Comparison of ENCODE assay signal across 1 cellular context in the genomic region with DNA sequence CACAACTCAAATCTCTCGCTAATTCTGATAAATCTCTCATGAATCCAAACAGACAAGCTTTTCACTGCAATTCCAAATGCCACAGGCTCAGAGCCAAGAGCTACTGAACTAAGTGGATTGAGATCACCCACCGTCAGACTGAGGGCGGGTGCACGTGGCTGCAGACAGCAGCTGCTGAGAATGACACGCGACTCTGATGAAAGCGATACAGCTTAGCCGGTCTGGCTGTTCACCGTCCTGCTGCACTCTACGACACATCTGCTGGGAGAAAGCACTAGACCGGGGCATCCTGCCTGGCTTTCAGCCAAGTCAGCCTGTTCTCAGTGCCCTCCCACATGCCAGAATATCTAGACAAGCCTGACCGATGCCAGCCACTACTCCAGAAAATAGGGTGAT.
A peak's percentile ranks its signal among the peaks of the same experiment; 100 is the strongest.
TF ChIP-seq lines count a peak whose summit lies in the region.

No MANE protein-coding gene starts in this region.

TF ChIP-seq in K562, 482 proteins besides CTCF, POLR2A, EP300 and RAD21 (continued from another document and continues in another):
- TF ChIP-seq, protein P1, sequence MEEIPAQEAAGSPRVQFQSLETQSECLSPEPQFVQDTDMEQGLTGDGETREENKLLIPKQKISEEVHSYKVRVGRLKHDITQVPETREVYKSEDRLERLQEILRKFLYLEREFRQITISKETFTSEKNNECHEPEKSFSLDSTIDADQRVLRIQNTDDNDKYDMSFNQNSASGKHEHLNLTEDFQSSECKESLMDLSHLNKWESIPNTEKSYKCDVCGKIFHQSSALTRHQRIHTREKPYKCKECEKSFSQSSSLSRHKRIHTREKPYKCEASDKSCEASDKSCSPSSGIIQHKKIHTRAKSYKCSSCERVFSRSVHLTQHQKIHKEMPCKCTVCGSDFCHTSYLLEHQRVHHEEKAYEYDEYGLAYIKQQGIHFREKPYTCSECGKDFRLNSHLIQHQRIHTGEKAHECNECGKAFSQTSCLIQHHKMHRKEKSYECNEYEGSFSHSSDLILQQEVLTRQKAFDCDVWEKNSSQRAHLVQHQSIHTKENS (CRISPR knock-in tag; IDR thresholded peaks at IDR 0.05): no peak
- TF ChIP-seq BCOR (IDR thresholded peaks at IDR 0.05) (0 out of 2 replicates have a peak, but pooled peaks have one; percentile 7), ZKSCAN1 (IDR thresholded peaks at IDR 0.05; ENCODE audit: low read depth, low read length) (0 out of 2 replicates have a peak, but pooled peaks have one; percentile 34), L3MBTL2 (IDR thresholded peaks at IDR 0.05) (peak; percentile 80), HNRNPL (IDR thresholded peaks at IDR 0.05; ENCODE audit: low read depth, low read length) (no peak), NELFE (IDR thresholded peaks at IDR 0.05; ENCODE audit: insufficient read depth, insufficient read length) (no peak), MIER1 (IDR thresholded peaks at IDR 0.05; ENCODE audit: low read depth) (no peak), ZC3H11A (IDR thresholded peaks at IDR 0.05; ENCODE audit: low read depth, low read length) (no peak), KAT8 (IDR thresholded peaks at IDR 0.05; ENCODE audit: low read depth) (no peak), NFXL1 (CRISPR knock-in tag; IDR thresholded peaks at IDR 0.05) (no peak), YY1 (IDR thresholded peaks at IDR 0.05; ENCODE audit: borderline replicate concordance in 1 of 3, control insufficient read depth in 1 of 3, extremely low read depth in 1 of 3, insufficient read depth in 3 of 3, insufficient read length in 1 of 3, insufficient replicate concordance in 2 of 3, low read depth in 1 of 3, low read length in 2 of 3) (no peak), RUNX1 (IDR thresholded peaks at IDR 0.05; ENCODE audit: low read depth) (no peak), ATF1 (CRISPR knock-in tag; IDR thresholded peaks at IDR 0.05) (no peak), ATF1 (tag; IDR thresholded peaks at IDR 0.05) (no peak), POLR2AphosphoS2 (IDR thresholded peaks at IDR 0.05; ENCODE audit: low read length) (no peak), ZC3H4 (CRISPR knock-in tag; IDR thresholded peaks at IDR 0.05; ENCODE audit: borderline replicate concordance) (no peak), ZNF707 (CRISPR knock-in tag; conservative IDR thresholded peaks at IDR 0.05) (no peak), HMG20B (CRISPR knock-in tag; IDR thresholded peaks at IDR 0.05) (no peak), ZNF316 (IDR thresholded peaks at IDR 0.05) (no peak), SP1 (CRISPR knock-in tag; IDR thresholded peaks at IDR 0.05) (no peak), NR2C2 (CRISPR knock-in tag; IDR thresholded peaks at IDR 0.05) (no peak), NR2C2 (tag; IDR thresholded peaks at IDR 0.05) (no peak), MYC (IDR thresholded peaks at IDR 0.05; ENCODE audit: low read depth, low read length) (peak; percentile 86), MYC (CRISPR knock-in tag; IDR thresholded peaks at IDR 0.05; ENCODE audit: borderline replicate concordance, low read depth) (no peak), U2AF1 (optimal IDR thresholded peaks at IDR 0.05; ENCODE audit: low read depth, low read length) (no peak), SRSF1 (IDR thresholded peaks at IDR 0.05; ENCODE audit: low read depth, low read length) (no peak), HDGF (IDR thresholded peaks at IDR 0.05) (no peak), EGR1 (conservative IDR thresholded peaks at IDR 0.05) (no peak), ZNF384 (IDR thresholded peaks at IDR 0.05; ENCODE audit: low read depth, low read length) (no peak), TEAD4 (IDR thresholded peaks at IDR 0.05; ENCODE audit: low read length) (0 out of 2 replicates have a peak, but pooled peaks have one; percentile 35), TEAD4 (CRISPR knock-in tag; IDR thresholded peaks at IDR 0.05; ENCODE audit: borderline replicate concordance) (no peak), HDAC2 (IDR thresholded peaks at IDR 0.05) (peak; percentile 44; the same call in 1 of the 2 replicates), KAT2B (IDR thresholded peaks at IDR 0.05; ENCODE audit: low read depth, low read length) (no peak), GTF2F1 (IDR thresholded peaks at IDR 0.05; ENCODE audit: low read depth, low read length) (no peak), RFX5 (IDR thresholded peaks at IDR 0.05; ENCODE audit: low read depth, low read length) (no peak), SIN3A (IDR thresholded peaks at IDR 0.05; ENCODE audit: borderline replicate concordance in 2 of 2, control insufficient read depth in 1 of 2, low read depth in 2 of 2, low read length in 2 of 2) (peak in 1 of 2 experiments; percentile 89; a peak in 1 of 4 replicates), ZNF764 (CRISPR knock-in tag; IDR thresholded peaks at IDR 0.05; ENCODE audit: low read depth) (no peak), LARP7 (IDR thresholded peaks at IDR 0.05) (no peak), FOXA1 (IDR thresholded peaks at IDR 0.05; ENCODE audit: borderline replicate concordance) (no peak), CBFA2T3 (IDR thresholded peaks at IDR 0.05) (peak; percentile 73), NUFIP1 (IDR thresholded peaks at IDR 0.05; ENCODE audit: partially characterized antibody) (no peak)
- TF ChIP-seq, protein P2, sequence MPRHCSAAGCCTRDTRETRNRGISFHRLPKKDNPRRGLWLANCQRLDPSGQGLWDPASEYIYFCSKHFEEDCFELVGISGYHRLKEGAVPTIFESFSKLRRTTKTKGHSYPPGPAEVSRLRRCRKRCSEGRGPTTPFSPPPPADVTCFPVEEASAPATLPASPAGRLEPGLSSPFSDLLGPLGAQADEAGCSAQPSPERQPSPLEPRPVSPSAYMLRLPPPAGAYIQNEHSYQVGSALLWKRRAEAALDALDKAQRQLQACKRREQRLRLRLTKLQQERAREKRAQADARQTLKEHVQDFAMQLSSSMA (CRISPR knock-in tag; IDR thresholded peaks at IDR 0.05): no peak
- TF ChIP-seq, protein P3, sequence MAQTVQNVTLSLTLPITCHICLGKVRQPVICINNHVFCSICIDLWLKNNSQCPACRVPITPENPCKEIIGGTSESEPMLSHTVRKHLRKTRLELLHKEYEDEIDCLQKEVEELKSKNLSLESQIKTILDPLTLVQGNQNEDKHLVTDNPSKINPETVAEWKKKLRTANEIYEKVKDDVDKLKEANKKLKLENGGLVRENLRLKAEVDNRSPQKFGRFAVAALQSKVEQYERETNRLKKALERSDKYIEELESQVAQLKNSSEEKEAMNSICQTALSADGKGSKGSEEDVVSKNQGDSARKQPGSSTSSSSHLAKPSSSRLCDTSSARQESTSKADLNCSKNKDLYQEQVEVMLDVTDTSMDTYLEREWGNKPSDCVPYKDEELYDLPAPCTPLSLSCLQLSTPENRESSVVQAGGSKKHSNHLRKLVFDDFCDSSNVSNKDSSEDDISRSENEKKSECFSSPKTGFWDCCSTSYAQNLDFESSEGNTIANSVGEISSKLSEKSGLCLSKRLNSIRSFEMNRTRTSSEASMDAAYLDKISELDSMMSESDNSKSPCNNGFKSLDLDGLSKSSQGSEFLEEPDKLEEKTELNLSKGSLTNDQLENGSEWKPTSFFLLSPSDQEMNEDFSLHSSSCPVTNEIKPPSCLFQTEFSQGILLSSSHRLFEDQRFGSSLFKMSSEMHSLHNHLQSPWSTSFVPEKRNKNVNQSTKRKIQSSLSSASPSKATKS (CRISPR knock-in tag; IDR thresholded peaks at IDR 0.05): no peak
- TF ChIP-seq, protein P4, sequence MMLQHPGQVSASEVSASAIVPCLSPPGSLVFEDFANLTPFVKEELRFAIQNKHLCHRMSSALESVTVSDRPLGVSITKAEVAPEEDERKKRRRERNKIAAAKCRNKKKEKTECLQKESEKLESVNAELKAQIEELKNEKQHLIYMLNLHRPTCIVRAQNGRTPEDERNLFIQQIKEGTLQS (IDR thresholded peaks at IDR 0.05): no peak
- TF ChIP-seq, protein P4 (CRISPR knock-in tag; conservative IDR thresholded peaks at IDR 0.05): no peak
- TF ChIP-seq, protein P5, sequence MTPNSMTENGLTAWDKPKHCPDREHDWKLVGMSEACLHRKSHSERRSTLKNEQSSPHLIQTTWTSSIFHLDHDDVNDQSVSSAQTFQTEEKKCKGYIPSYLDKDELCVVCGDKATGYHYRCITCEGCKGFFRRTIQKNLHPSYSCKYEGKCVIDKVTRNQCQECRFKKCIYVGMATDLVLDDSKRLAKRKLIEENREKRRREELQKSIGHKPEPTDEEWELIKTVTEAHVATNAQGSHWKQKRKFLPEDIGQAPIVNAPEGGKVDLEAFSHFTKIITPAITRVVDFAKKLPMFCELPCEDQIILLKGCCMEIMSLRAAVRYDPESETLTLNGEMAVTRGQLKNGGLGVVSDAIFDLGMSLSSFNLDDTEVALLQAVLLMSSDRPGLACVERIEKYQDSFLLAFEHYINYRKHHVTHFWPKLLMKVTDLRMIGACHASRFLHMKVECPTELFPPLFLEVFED (CRISPR knock-in tag; conservative IDR thresholded peaks at IDR 0.05): no peak
- TF ChIP-seq, protein P6, sequence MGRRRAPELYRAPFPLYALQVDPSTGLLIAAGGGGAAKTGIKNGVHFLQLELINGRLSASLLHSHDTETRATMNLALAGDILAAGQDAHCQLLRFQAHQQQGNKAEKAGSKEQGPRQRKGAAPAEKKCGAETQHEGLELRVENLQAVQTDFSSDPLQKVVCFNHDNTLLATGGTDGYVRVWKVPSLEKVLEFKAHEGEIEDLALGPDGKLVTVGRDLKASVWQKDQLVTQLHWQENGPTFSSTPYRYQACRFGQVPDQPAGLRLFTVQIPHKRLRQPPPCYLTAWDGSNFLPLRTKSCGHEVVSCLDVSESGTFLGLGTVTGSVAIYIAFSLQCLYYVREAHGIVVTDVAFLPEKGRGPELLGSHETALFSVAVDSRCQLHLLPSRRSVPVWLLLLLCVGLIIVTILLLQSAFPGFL (CRISPR knock-in tag; IDR thresholded peaks at IDR 0.05): no peak
- TF ChIP-seq, protein P7, sequence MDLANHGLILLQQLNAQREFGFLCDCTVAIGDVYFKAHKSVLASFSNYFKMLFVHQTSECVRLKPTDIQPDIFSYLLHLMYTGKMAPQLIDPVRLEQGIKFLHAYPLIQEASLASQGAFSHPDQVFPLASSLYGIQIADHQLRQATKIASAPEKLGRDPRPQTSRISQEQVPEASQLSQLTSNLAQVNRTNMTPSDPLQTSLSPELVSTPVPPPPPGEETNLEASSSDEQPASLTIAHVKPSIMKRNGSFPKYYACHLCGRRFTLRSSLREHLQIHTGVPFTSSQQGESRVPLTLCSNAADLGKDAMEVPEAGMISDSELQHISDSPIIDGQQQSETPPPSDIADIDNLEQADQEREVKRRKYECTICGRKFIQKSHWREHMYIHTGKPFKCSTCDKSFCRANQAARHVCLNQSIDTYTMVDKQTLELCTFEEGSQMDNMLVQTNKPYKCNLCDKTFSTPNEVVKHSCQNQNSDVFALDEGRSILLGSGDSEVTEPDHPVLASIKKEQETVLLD (IDR thresholded peaks at IDR 0.05): no peak
- TF ChIP-seq, protein P8, sequence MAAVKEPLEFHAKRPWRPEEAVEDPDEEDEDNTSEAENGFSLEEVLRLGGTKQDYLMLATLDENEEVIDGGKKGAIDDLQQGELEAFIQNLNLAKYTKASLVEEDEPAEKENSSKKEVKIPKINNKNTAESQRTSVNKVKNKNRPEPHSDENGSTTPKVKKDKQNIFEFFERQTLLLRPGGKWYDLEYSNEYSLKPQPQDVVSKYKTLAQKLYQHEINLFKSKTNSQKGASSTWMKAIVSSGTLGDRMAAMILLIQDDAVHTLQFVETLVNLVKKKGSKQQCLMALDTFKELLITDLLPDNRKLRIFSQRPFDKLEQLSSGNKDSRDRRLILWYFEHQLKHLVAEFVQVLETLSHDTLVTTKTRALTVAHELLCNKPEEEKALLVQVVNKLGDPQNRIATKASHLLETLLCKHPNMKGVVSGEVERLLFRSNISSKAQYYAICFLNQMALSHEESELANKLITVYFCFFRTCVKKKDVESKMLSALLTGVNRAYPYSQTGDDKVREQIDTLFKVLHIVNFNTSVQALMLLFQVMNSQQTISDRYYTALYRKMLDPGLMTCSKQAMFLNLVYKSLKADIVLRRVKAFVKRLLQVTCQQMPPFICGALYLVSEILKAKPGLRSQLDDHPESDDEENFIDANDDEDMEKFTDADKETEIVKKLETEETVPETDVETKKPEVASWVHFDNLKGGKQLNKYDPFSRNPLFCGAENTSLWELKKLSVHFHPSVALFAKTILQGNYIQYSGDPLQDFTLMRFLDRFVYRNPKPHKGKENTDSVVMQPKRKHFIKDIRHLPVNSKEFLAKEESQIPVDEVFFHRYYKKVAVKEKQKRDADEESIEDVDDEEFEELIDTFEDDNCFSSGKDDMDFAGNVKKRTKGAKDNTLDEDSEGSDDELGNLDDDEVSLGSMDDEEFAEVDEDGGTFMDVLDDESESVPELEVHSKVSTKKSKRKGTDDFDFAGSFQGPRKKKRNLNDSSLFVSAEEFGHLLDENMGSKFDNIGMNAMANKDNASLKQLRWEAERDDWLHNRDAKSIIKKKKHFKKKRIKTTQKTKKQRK (IDR thresholded peaks at IDR 0.05; ENCODE audit: borderline replicate concordance, low read depth, low read length): no peak
- TF ChIP-seq, protein P9, sequence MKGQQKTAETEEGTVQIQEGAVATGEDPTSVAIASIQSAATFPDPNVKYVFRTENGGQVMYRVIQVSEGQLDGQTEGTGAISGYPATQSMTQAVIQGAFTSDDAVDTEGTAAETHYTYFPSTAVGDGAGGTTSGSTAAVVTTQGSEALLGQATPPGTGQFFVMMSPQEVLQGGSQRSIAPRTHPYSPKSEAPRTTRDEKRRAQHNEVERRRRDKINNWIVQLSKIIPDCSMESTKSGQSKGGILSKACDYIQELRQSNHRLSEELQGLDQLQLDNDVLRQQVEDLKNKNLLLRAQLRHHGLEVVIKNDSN (CRISPR knock-in tag; IDR thresholded peaks at IDR 0.05): peak; percentile 16; the same call in 1 of the 2 replicates
- TF ChIP-seq, protein P10, sequence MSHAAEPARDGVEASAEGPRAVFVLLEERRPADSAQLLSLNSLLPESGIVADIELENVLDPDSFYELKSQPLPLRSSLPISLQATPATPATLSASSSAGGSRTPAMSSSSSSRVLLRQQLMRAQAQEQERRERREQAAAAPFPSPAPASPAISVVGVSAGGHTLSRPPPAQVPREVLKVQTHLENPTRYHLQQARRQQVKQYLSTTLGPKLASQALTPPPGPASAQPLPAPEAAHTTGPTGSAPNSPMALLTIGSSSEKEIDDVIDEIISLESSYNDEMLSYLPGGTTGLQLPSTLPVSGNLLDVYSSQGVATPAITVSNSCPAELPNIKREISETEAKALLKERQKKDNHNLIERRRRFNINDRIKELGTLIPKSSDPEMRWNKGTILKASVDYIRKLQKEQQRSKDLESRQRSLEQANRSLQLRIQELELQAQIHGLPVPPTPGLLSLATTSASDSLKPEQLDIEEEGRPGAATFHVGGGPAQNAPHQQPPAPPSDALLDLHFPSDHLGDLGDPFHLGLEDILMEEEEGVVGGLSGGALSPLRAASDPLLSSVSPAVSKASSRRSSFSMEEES (CRISPR knock-in tag; IDR thresholded peaks at IDR 0.05): no peak
